Comparison of ENCODE assay signal across 12 cellular contexts in the genomic region with DNA sequence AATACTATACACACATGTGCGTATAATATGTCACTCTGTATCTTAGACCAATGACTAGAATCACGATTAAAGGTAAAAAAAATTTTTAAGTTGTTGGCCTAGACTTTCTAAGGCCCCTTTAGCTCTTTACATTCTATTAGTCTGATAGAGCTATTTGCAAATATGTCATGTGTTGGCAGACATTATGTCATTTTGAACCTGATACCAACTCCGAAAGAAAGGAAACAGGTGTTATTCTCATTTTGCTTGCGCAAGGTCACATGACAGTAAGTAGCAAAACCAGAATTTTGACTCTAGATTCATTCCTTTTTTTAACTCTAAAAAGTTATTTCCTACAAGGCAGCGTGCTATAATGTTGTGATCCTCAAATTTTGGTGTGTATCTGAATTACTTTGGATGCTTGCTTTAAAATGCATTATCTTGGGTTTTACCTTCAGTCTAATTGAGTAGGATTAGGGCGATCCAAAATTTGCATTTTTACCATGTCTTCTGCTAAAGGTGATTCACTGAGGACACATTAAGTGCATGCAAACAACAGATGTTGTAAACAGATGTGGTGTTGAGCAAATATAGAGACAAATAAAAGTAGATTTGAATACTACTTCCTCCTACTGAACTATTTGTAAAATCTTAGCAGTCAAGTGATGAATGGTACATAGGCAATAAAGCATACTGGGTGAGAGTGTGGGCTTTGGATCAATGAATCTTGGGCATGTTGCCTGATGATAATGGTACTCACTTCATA.
DNase-seq lines count a peak whose midpoint lies in the region; ATAC-seq, FAIRE-seq and TF ChIP-seq lines count a peak whose summit lies in the region.
"Had no signal": no experiment of that assay in that cellular context is flagged by ENCODE, and none has a peak within 500 bp of the region (broad histone marks: within the 10 kb centered on the region; RNA-seq: fewer than 3 reads in every experiment).

No MANE protein-coding gene starts in this region.

- H3K27ac Mint-ChIP-seq in IgD-negative memory B cell: peak overlapping the region in 2 of 3 donors; percentile 7 to 27

- DNase-seq in DMS79 (lab: John Stamatoyannopoulos, UW) (peak; percentile 31), GM19239 (ENCODE audit: insufficient read length, low spot score) (no peak), NCI-H774 (lab: John Stamatoyannopoulos, UW) (no peak), cerebellar nuclear complex (lab: John Stamatoyannopoulos, UW) (no peak), stomach (no peak)
- DNase-seq: activated T-cell treated with anti-CD3 and anti-CD28 coated beads, Interleukin-2, amount 50 U/mL, for 1 hour; central memory CD4-positive, alpha-beta T cell; T-helper 9 cell had no signal

- no peak for TF ChIP-seq EP300 in stomach (IDR thresholded peaks at IDR 0.05)

- peak overlapping the region in 1 of 5 donors; percentile 15 for H3K27ac ChIP-seq in stomach

- H3K27me3 Mint-ChIP-seq in IgD-negative memory B cell: no peaks in the 10 kb centered on the region

- H3K4me1 ChIP-seq in stomach: peaks cover 0 to 9% (median 4%) of the 10 kb centered on the region in 4 donors

- H3K4me3 ChIP-seq in stomach: no peak overlapping the region

- no peaks in the 10 kb centered on the region for H3K27me3 ChIP-seq in stomach

- intact Hi-C loops in stomach (cut with DNase I; ENCODE audit: low total_unique reads): no loop called here

- H3K9me3 Mint-ChIP-seq in IgD-negative memory B cell: peaks cover 0 to 4% (median 0%) of the 10 kb centered on the region in 3 donors

- FAIRE-seq in GM19239 (lab: Jason Lieb, UNC): peak; percentile 74
- FAIRE-seq: frontal cortex had no signal

- no peaks in the 10 kb centered on the region for H3K36me3 ChIP-seq in stomach

- no peak for TF ChIP-seq POLR2A in stomach (IDR thresholded peaks at IDR 0.05)

- peak; percentile 74 for ATAC-seq in HG02840 (IDR thresholded peaks at IDR 0.05; ENCODE audit: low FRiP score, unreplicated experiment)
- no peak for ATAC-seq in esophagus mucosa

- no peak for TF ChIP-seq CTCF in stomach (IDR thresholded peaks at IDR 0.05)

- peaks cover 3% of the 10 kb centered on the region for H3K36me3 Mint-ChIP-seq in IgD-negative memory B cell

- peak overlapping the region in 2 of 4 donors; percentile 12 to 44 for H3K4me3 Mint-ChIP-seq in IgD-negative memory B cell

- 59 to 77% (median 68%) methylated on average over 6 of the region's 6 CpGs for WGBS in stomach, 5 donors

- no peaks in the 10 kb centered on the region for H3K9me3 ChIP-seq in stomach

- H3K4me1 Mint-ChIP-seq in IgD-negative memory B cell: peaks cover 9 to 24% (median 17%) of the 10 kb centered on the region in 3 donors
